ENCODE assay signal across 8 cellular contexts in the genomic region with DNA sequence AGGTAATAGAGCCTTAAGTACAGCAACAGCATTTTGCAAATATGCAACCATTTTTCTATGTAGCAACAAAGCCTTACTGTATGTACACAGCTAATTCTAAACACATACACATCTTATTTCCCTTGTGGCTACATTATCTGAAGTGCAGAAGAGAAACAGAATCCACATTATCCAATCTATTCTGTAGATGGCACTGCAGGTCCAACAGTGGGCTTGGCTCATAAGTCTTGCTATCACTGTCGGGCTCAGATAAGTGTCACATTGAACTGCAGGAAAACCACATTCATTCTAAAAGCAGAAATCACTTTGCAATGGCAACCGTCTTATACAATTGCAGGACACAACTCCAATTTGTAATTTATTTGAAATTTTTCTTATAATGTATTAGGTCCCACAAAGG.
DNase-seq lines count a peak whose midpoint lies in the region; ATAC-seq, FAIRE-seq and TF ChIP-seq lines count a peak whose summit lies in the region.

No MANE protein-coding gene starts in this region.

- no peak overlapping the region for H2AK5ac ChIP-seq in H1 (ENCODE audit: low read depth, low read length)

- no peak overlapping the region for H4K5ac ChIP-seq in H1 (ENCODE audit: insufficient read length, low read depth, low read length)

- no peak overlapping the region for H3K27ac ChIP-seq in H1 (ENCODE audit: low read depth, low read length)

- peak in 2 of 3 experiments; percentile 55; a peak in 3 of 4 replicates for TF ChIP-seq CTCF in H1 (IDR thresholded peaks at IDR 0.05; ENCODE audit: control extremely low read depth in 1 of 3, insufficient read depth in 1 of 3, low read depth in 1 of 3, low read length in 3 of 3)
- peak; percentile 54 for TF ChIP-seq CTCF in retinal pigment epithelial cell (conservative IDR thresholded peaks at IDR 0.05; ENCODE audit: low read depth, low read length)

- no peak for TF ChIP-seq POLR2A in H1 (IDR thresholded peaks at IDR 0.05; ENCODE audit: control extremely low read depth in 1 of 2, low read depth in 2 of 2, low read length in 2 of 2)

- intact Hi-C loops in left cardiac atrium (cut with DNase I), result no loop called here
- intact Hi-C loops in cardiac septum (cut with DNase I), result no loop called here

- no peaks in the 10 kb centered on the region for H4K20me1 ChIP-seq in H1 (replicated peaks in 1 of 2; ENCODE audit: control insufficient read depth in 1 of 2, insufficient read depth in 2 of 2, low read length in 2 of 2)

- H2BK120ac ChIP-seq in H1 (replicated peaks; ENCODE audit: low read depth, low read length), result no peak overlapping the region

- H3K79me1 ChIP-seq in H1 (ENCODE audit: low read depth, low read length), result no peaks in the 10 kb centered on the region

- ATAC-seq in left cardiac atrium (peak; percentile 49 to 71), GM21381 (IDR thresholded peaks at IDR 0.05; ENCODE audit: unreplicated experiment) (no peak)

- peak; percentile 36 for FAIRE-seq in H1 (lab: Jason Lieb, UNC)

- no peak for TF ChIP-seq EP300 in H1 (IDR thresholded peaks at IDR 0.05; ENCODE audit: borderline replicate concordance in 1 of 2, low read depth in 2 of 2, low read length in 2 of 2)

- POLR2A ChIA-PET in H1 (lab: Charles Lee; ENCODE audit: partially characterized antibody), result no interaction called here

- no peaks in the 10 kb centered on the region for H3K9me3 ChIP-seq in H1 (ENCODE audit: insufficient read depth in 2 of 2, low read depth in 1 of 2, low read length in 1 of 2)

- H3K27me3 ChIP-seq in H1 (replicated peaks in 1 of 4; ENCODE audit: control insufficient read depth in 3 of 4, extremely low read depth in 1 of 4, insufficient read depth in 3 of 4, low read length in 3 of 4), result no peaks in the 10 kb centered on the region

- peaks cover 0 to 12% (median 4%) of the 10 kb centered on the region in 4 experiments; a peak in 3 of 7 replicates for H3K4me1 ChIP-seq in H1 (replicated peaks in 1 of 4; ENCODE audit: control insufficient read depth in 3 of 4, insufficient read depth in 4 of 4, low read length in 3 of 4)

- H2BK12ac ChIP-seq in H1 (ENCODE audit: low read depth, low read length), result no peak overlapping the region

- no peaks in the 10 kb centered on the region for H3K79me2 ChIP-seq in H1 (ENCODE audit: control insufficient read depth in 1 of 2, insufficient read depth in 2 of 2, low read length in 2 of 2)

- no peak overlapping the region for H4K8ac ChIP-seq in H1 (ENCODE audit: extremely low read depth, insufficient read depth, low read length)

- no peak overlapping the region for H2AFZ ChIP-seq in H1 (ENCODE audit: low read length)

- no peak overlapping the region for H2BK20ac ChIP-seq in H1 (ENCODE audit: low read length)

- H3K9ac ChIP-seq in H1 (replicated peaks in 1 of 4; ENCODE audit: extremely low read depth in 1 of 4, low read depth in 3 of 4, low read length in 3 of 4), result no peak overlapping the region

- peak; percentile 84 to 86 for TF ChIP-seq RAD21 in H1 (IDR thresholded peaks at IDR 0.05 in 1 of 2, conservative IDR thresholded peaks at IDR 0.05 in 1 of 2; ENCODE audit: low read depth in 2 of 2, low read length in 2 of 2)

- no peaks in the 10 kb centered on the region for H3K36me3 ChIP-seq in H1 (ENCODE audit: control insufficient read depth in 2 of 4, insufficient read depth in 4 of 4, low read length in 3 of 4)

- CTCF ChIA-PET in H1 (lab: Charles Lee; ENCODE audit: partially characterized antibody), result interaction anchor here (1.6 kb wide), 1 partner anchor 17 kb away, joined by 4 read pairs; no protein-coding TSS in a partner anchor

- H2BK15ac ChIP-seq in H1 (ENCODE audit: low read length), result no peak overlapping the region

- H3K23me2 ChIP-seq in H1 (ENCODE audit: low read depth, low read length), result no peaks in the 10 kb centered on the region

- no peak for DNase-seq in left cardiac atrium
- no peak for DNase-seq in cardiac septum (ENCODE audit: low spot score)
- DNase-seq in NCI-H526 (lab: John Stamatoyannopoulos, UW), result peak; percentile 27 to 60
- no peak for DNase-seq in H1 (ENCODE audit: low read depth in 1 of 2, low spot score in 2 of 2)
- no peak for DNase-seq in retinal pigment epithelial cell (ENCODE audit: low read depth)
- DNase-seq in activated CD4-positive, alpha-beta T cell treated with anti-CD3 and anti-CD28 coated beads for 48 hours, result no peak
- DNase-seq in activated CD4-positive, alpha-beta T cell treated with anti-CD3 and anti-CD28 coated beads for 4 hours, result no peak

- H4K91ac ChIP-seq in H1 (replicated peaks; ENCODE audit: insufficient read length, low read length), result no peak overlapping the region

- H3K23ac ChIP-seq in H1 (ENCODE audit: insufficient read length), result no peak overlapping the region

- H3K18ac ChIP-seq in H1 (ENCODE audit: extremely low read depth, low read length), result no peak overlapping the region

- no peak overlapping the region for H2BK5ac ChIP-seq in H1 (ENCODE audit: low read depth, low read length)

- H3K4me2 ChIP-seq in H1 (ENCODE audit: insufficient read depth in 1 of 2, low read depth in 2 of 2, low read length in 2 of 2), result no peak overlapping the region

- no peak overlapping the region for H3K14ac ChIP-seq in H1 (ENCODE audit: insufficient read length)

- no peak overlapping the region for H3K56ac ChIP-seq in H1 (replicated peaks; ENCODE audit: insufficient read length, low read depth, low read length)

- H3K4me3 ChIP-seq in H1 (ENCODE audit: extremely low read depth in 1 of 4, insufficient read depth in 2 of 4, low read depth in 3 of 4, low read length in 4 of 4) (no peak overlapping the region), retinal pigment epithelial cell (ENCODE audit: low read length) (no peak overlapping the region)

- 81% methylated on average over 2 of the region's 2 CpGs; no CpG with 5 or more reads in 1 of the 2 experiments for WGBS in H1 (ENCODE audit: extremely low coverage in 1 of 2, insufficient coverage in 1 of 2, insufficient read length in 1 of 2, insufficient replicate concordance in 2 of 2, low coverage in 1 of 2, low lambda C conversion rate in 2 of 2, missing lambda C conversion rate in 1 of 2), 2 experiments

- no peak overlapping the region for H3K4ac ChIP-seq in H1 (replicated peaks; ENCODE audit: insufficient read length, low read depth, low read length)

TF ChIP-seq in H1, 55 proteins besides CTCF, POLR2A, EP300 and RAD21:
- TF ChIP-seq, protein P1, sequence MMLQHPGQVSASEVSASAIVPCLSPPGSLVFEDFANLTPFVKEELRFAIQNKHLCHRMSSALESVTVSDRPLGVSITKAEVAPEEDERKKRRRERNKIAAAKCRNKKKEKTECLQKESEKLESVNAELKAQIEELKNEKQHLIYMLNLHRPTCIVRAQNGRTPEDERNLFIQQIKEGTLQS (IDR thresholded peaks at IDR 0.05; ENCODE audit: insufficient read depth, low read depth, low read length), result no peak
- TF ChIP-seq SIRT6 (IDR thresholded peaks at IDR 0.05; ENCODE audit: low read length) (no peak), PHF8 (conservative IDR thresholded peaks at IDR 0.05; ENCODE audit: low read depth, low read length) (no peak), CEBPB (IDR thresholded peaks at IDR 0.05; ENCODE audit: low read depth, low read length) (no peak), SUZ12 (IDR thresholded peaks at IDR 0.05; ENCODE audit: low read length) (no peak), POU5F1 (IDR thresholded peaks at IDR 0.05; ENCODE audit: low read depth, low read length) (no peak), CHD2 (IDR thresholded peaks at IDR 0.05; ENCODE audit: low read length) (no peak), BCL11A (IDR thresholded peaks at IDR 0.05; ENCODE audit: low read depth in 2 of 2, low read length in 2 of 2) (no peak), RNF2 (IDR thresholded peaks at IDR 0.05; ENCODE audit: borderline replicate concordance, low read depth, low read length, missing control alignments, poor library complexity, severe bottlenecking) (no peak), SIX5 (IDR thresholded peaks at IDR 0.05; ENCODE audit: low read depth, low read length) (no peak), NRF1 (IDR thresholded peaks at IDR 0.05; ENCODE audit: low read depth, low read length) (no peak), GABPA (IDR thresholded peaks at IDR 0.05; ENCODE audit: borderline replicate concordance, insufficient read depth, low read length) (no peak)
- TF ChIP-seq, protein P2, sequence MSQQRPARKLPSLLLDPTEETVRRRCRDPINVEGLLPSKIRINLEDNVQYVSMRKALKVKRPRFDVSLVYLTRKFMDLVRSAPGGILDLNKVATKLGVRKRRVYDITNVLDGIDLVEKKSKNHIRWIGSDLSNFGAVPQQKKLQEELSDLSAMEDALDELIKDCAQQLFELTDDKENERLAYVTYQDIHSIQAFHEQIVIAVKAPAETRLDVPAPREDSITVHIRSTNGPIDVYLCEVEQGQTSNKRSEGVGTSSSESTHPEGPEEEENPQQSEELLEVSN (IDR thresholded peaks at IDR 0.05), result no peak
TF ChIP-seq in H1: peak in this region for 0.

Comparison
In these comparisons a context has a peak if more than half of its experiments do, and no peak if none do; other contexts are left out.
1. DNase-seq: peak in NCI-H526 (2 of 2); none in left cardiac atrium (single experiment), cardiac septum (single experiment), H1 (0 of 2), retinal pigment epithelial cell (single experiment), activated CD4-positive, alpha-beta T cell treated with anti-CD3 and anti-CD28 coated beads for 48 hours (single experiment) and activated CD4-positive, alpha-beta T cell treated with anti-CD3 and anti-CD28 coated beads for 4 hours (0 of 2).